Comparison of ENCODE assay signal across 8 cellular contexts in genomic region chr1:112954945-112955677, GRCh38. TPM values are rescaled to one million over a fixed set of nuclear protein-coding genes. Genes with fewer than 3 reads are reported as not detected.
DNase-seq lines count a peak whose midpoint lies in the region; ATAC-seq and TF ChIP-seq lines count a peak whose summit lies in the region.

No MANE protein-coding gene starts in this region.

- H3K27me3 ChIP-seq in prostate gland (replicated peaks; ENCODE audit: insufficient read depth), result no peaks in the 10 kb centered on the region

- H3K27me3 Mint-ChIP-seq in activated naive CD8-positive, alpha-beta T cell treated with anti-CD3 and anti-CD28 coated beads, Interleukin-2, amount 10 ng/mL, durations not matched to agents 7 days and 5 days, result no peaks in the 10 kb centered on the region

- WGBS in prostate gland, result 3% methylated on average over 25 of the region's 25 CpGs

- H3K4me3 Mint-ChIP-seq in activated naive CD8-positive, alpha-beta T cell treated with anti-CD3 and anti-CD28 coated beads, Interleukin-2, amount 10 ng/mL, durations not matched to agents 7 days and 5 days, result peak overlapping the region; percentile 86

- TF ChIP-seq POLR2A in prostate gland (IDR thresholded peaks at IDR 0.05), result no peak

- intact Hi-C loops in left cardiac atrium (cut with DNase I), result loop anchor here (5.0 to 10.0 kb wide), 4 partner anchors 70 to 238 kb away; partner anchors contain the start of gene PPM1J (in 1 of the 2)
- intact Hi-C loops in prostate gland (cut with DNase I), result loop anchor here (5.0 to 10.0 kb wide), 4 partner anchors 42 to 238 kb away; partner anchors contain the start of gene PPM1J

- DNase-seq in Daoy (ENCODE audit: low read depth), result peak; percentile 91
- DNase-seq in KG1 (lab: John Stamatoyannopoulos, UW), result peak; percentile 42
- peak; percentile 49 for DNase-seq in SKM-1 (lab: John Stamatoyannopoulos, UW; ENCODE audit: unreplicated experiment)
- DNase-seq in activated naive CD8-positive, alpha-beta T cell treated with anti-CD3 and anti-CD28 coated beads, Interleukin-2, amount 10 ng/mL, durations not matched to agents 7 days and 5 days, result peak; percentile 73
- peak; percentile 56 for DNase-seq in left cardiac atrium
- DNase-seq in prostate gland (ENCODE audit: low spot score), result peak; percentile 20
- no peak for DNase-seq in OCI-M2 (lab: John Stamatoyannopoulos, UW; ENCODE audit: unreplicated experiment)

- peaks cover 21% of the 10 kb centered on the region for H3K36me3 Mint-ChIP-seq in activated naive CD8-positive, alpha-beta T cell treated with anti-CD3 and anti-CD28 coated beads, Interleukin-2, amount 10 ng/mL, durations not matched to agents 7 days and 5 days

- H3K27ac ChIP-seq in prostate gland, result peak overlapping the region; percentile 80 to 85

- POLR2A ChIA-PET in activated naive CD8-positive, alpha-beta T cell treated with anti-CD3 and anti-CD28 coated beads, Interleukin-2, amount 10 ng/mL, durations not matched to agents 7 days and 5 days (lab: Charles Lee), result interaction anchor here (1.0 kb wide), 1 partner anchor 20 kb away, joined by 3 read pairs; no protein-coding TSS in a partner anchor

- ATAC-seq in GM21723 (IDR thresholded peaks at IDR 0.05; ENCODE audit: unreplicated experiment) (peak; percentile 22), left cardiac atrium (peak; percentile 32)
- ATAC-seq in activated naive CD8-positive, alpha-beta T cell treated with anti-CD3 and anti-CD28 coated beads, Interleukin-2, amount 10 ng/mL, durations not matched to agents 7 days and 5 days (ENCODE audit: low read depth), result peak; percentile 28

- H3K27ac Mint-ChIP-seq in activated naive CD8-positive, alpha-beta T cell treated with anti-CD3 and anti-CD28 coated beads, Interleukin-2, amount 10 ng/mL, durations not matched to agents 7 days and 5 days, result peak overlapping the region; percentile 99

- H3K36me3 ChIP-seq in prostate gland, result no peaks in the 10 kb centered on the region

- no peaks in the 10 kb centered on the region for H3K9me3 Mint-ChIP-seq in activated naive CD8-positive, alpha-beta T cell treated with anti-CD3 and anti-CD28 coated beads, Interleukin-2, amount 10 ng/mL, durations not matched to agents 7 days and 5 days

- peaks cover 39% of the 10 kb centered on the region for H3K4me1 Mint-ChIP-seq in activated naive CD8-positive, alpha-beta T cell treated with anti-CD3 and anti-CD28 coated beads, Interleukin-2, amount 10 ng/mL, durations not matched to agents 7 days and 5 days

- no peak for TF ChIP-seq CTCF in prostate gland (IDR thresholded peaks at IDR 0.05)

- H3K4me1 ChIP-seq in prostate gland (replicated peaks), result peaks cover 3% of the 10 kb centered on the region

- H3K4me3 ChIP-seq in prostate gland, result peak overlapping the region; percentile 56 to 80

- no peaks in the 10 kb centered on the region for H3K9me3 ChIP-seq in prostate gland

RNA-seq across cellular contexts. Expression of gene SLC16A1, which starts 0.9 kb away (rescaled TPM):
- 126 and 139 TPM in 2 replicates for total RNA-seq in Daoy (2014; rRNA removed; shearing (Covaris generic))
- total RNA-seq in activated naive CD8-positive, alpha-beta T cell treated with anti-CD3 and anti-CD28 coated beads, Interleukin-2, amount 10 ng/mL, durations not matched to agents 7 days and 5 days, result 10 to 100 TPM; 31.4 to 35.4 TPM
- 10 to 100 TPM; 54.0 to 80.0 TPM for total RNA-seq in left cardiac atrium
- 100 to 1,000 TPM in 1 of 2 donors, 10 to 100 TPM in 1; 14.6 to 110 TPM for total RNA-seq in prostate gland
